ENCODE assay signal across 21 cellular contexts in the genomic region with DNA sequence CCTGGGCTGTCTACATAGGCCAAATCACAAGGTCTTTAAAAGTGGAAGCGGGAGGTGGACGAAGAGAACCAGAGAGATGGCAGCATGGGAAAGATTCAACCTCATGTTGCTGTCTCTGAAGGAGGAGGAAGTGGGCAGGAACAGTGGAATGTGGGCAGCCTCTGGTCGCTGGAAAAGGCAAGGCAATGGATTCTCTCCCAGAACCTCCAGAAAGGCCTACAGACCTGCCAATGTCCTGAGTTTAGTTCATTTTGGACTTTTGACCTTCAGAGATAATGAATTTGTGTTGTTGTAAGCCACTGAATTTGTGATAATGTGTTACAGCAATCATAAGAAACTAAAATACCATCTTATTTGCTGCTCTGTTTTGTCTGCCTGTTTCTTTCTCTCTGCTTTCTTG.
"Had no signal": no experiment of that assay in that cellular context is flagged by ENCODE, and none has a peak within 500 bp of the region (broad histone marks: within the 10 kb centered on the region; RNA-seq: fewer than 3 reads in every experiment).

No MANE protein-coding gene starts in this region.

- H3K27ac ChIP-seq: body of pancreas, dorsolateral prefrontal cortex, epithelial cell of prostate, foreskin keratinocyte, ovary, psoas muscle, suprapubic skin had no signal

- H3K9me3 ChIP-seq: body of pancreas, ovary, psoas muscle, suprapubic skin had no signal

- H3K4me3 ChIP-seq: body of pancreas, dorsolateral prefrontal cortex, lung, ovary, psoas muscle, suprapubic skin had no signal

- H3K36me3 ChIP-seq: ovary, suprapubic skin had no signal

- H3K27me3 ChIP-seq: body of pancreas, dorsolateral prefrontal cortex, foreskin keratinocyte, ovary, suprapubic skin had no signal

- ATAC-seq: activated CD4-positive, CD25-positive, alpha-beta regulatory T cell treated with anti-CD3 and anti-CD28 coated beads, Interleukin-2, amount 50 U/mL, for 24 hours; activated T-cell treated with anti-CD3 and anti-CD28 coated beads, Interleukin-2, amount 50 U/mL, for 4 hours; body of pancreas; foreskin keratinocyte; left cardiac atrium; psoas muscle; stimulated activated naive CD8-positive, alpha-beta T cell treated with anti-CD3 and anti-CD28 coated beads, Interleukin-15, amount 100 ng/mL, for 72 hours had no signal

- H3K4me1 ChIP-seq: psoas muscle, suprapubic skin had no signal

- DNase-seq: activated CD4-positive, alpha-beta T cell treated with anti-CD3 and anti-CD28 coated beads, Interleukin-2, amount 10 ng/mL, durations not matched to agents 7 days and 5 days; activated CD8-positive, alpha-beta memory T cell treated with anti-CD3 and anti-CD28 coated beads, Interleukin-2, amount 50 U/mL, for 4 hours; activated naive CD4-positive, alpha-beta T cell treated with anti-CD3 and anti-CD28 coated beads for 36 hours; activated T-cell treated with anti-CD3 and anti-CD28 coated beads, Interleukin-2, amount 50 U/mL, for 4 hours; body of pancreas; caudate nucleus; dorsolateral prefrontal cortex; foreskin keratinocyte; glutamatergic neuron; hippocampal formation; left cardiac atrium; ovary; psoas muscle; small intestine; stimulated activated CD4-positive, alpha-beta T cell treated with anti-CD3 and anti-CD28 coated beads, Interleukin-4, amount 100 ng/mL, for 1 hour; stimulated activated naive CD8-positive, alpha-beta T cell treated with anti-CD3 and anti-CD28 coated beads, Interleukin-15, amount 100 ng/mL, for 72 hours; T-helper 1 cell had no signal
